ENCODE assay signal across 31 cellular contexts in the genomic region with DNA sequence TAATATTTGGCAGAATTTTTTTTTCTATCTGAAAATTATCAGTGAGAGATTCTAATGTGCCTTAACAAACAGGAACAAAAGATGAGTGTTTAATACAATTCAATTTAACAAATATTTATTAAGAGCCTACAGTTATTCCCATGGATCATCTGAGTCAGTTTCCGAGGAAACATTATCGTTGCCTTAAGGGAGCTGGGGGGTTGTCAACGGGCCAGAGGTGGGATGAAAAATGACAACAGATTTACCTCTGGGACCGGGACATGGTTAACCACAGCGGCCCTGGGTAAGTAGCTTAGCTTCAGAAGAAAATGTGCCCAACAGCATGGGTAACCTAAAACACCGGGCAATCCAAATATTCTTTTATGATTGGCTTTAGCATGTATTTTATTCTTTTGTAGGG.
DNase-seq lines count a peak whose midpoint lies in the region; ATAC-seq and TF ChIP-seq lines count a peak whose summit lies in the region.
"Had no signal": no experiment of that assay in that cellular context is flagged by ENCODE, and none has a peak within 500 bp of the region (broad histone marks: within the 10 kb centered on the region; RNA-seq: fewer than 3 reads in every experiment).

No MANE protein-coding gene starts in this region.

- DNase-seq in DMS 273 (lab: John Stamatoyannopoulos, UW; ENCODE audit: unreplicated experiment) (peak; percentile 8), DMS 273 treated with DMSO at 0.1 percent for 48 hours (lab: John Stamatoyannopoulos, UW) (no peak), HL-60 (ENCODE audit: low read depth in 1 of 2, low spot score in 1 of 2) (no peak), T-cell (no peak), NCI-H446 treated with DMSO at 0.1 percent for 48 hours (lab: John Stamatoyannopoulos, UW) (no peak), GM03348 (ENCODE audit: low spot score) (no peak)
- DNase-seq in stimulated activated effector memory CD8-positive, alpha-beta T cell treated with anti-CD3 and anti-CD28 coated beads, Interleukin-12 subunit alpha, Interleukin-12 subunit beta, amount 100 ng/mL, for 72 hours (ENCODE audit: low spot score in 2 of 2), result no peak
- DNase-seq in naive thymus-derived CD4-positive, alpha-beta T cell, result no peak
- DNase-seq: activated CD4-positive, alpha-beta T cell treated with anti-CD3 and anti-CD28 coated beads, Interleukin-2, amount 50 U/mL, for 1 hour; activated naive CD8-positive, alpha-beta T cell treated with anti-CD3 and anti-CD28 coated beads, Interleukin-2, amount 10 ng/mL, durations not matched to agents 7 days and 5 days; CD4-positive, alpha-beta memory T cell; foreskin melanocyte; mucosa of descending colon; NCI-H1048; NCI-H1694; NCI-H510A; pancreas; PC-9; Right ventricle myocardium superior; stimulated activated CD4-positive, alpha-beta T cell treated with anti-CD3 and anti-CD28 coated beads, Interleukin-2, amount 100 ng/mL, for 24 hours; T-helper 9 cell; upper lobe of right lung had no signal

- H3K27ac ChIP-seq in HL-60 (replicated peaks), result peak overlapping the region; percentile 14; the same call in 1 of the 2 replicates
- H3K27ac ChIP-seq in naive thymus-derived CD4-positive, alpha-beta T cell (ENCODE audit: low read depth, low read length), result no peak overlapping the region
- H3K27ac ChIP-seq: 22Rv1, esophagus muscularis mucosa, pancreas, PC-9, upper lobe of right lung, VCaP had no signal

- no peak for TF ChIP-seq CTCF in HL-60 (IDR thresholded peaks at IDR 0.05; ENCODE audit: insufficient read depth, low read length)

- H3K36me3 ChIP-seq in naive thymus-derived CD4-positive, alpha-beta T cell (ENCODE audit: control insufficient read depth in 2 of 3, insufficient read depth in 3 of 3, low read length in 3 of 3), result no peaks in the 10 kb centered on the region
- H3K36me3 ChIP-seq: esophagus muscularis mucosa, HAP-1, pancreas, upper lobe of right lung had no signal

- intact Hi-C loops in naive thymus-derived CD4-positive, alpha-beta T cell (cut with micrococcal nuclease), result no loop called here

- ATAC-seq in T-cell (replicated peaks in 1 of 4), result no peak
- ATAC-seq in stimulated activated effector memory CD8-positive, alpha-beta T cell treated with anti-CD3 and anti-CD28 coated beads, Interleukin-12 subunit alpha, Interleukin-12 subunit beta, amount 100 ng/mL, for 72 hours, result no peak
- ATAC-seq in naive thymus-derived CD4-positive, alpha-beta T cell, result no peak
- ATAC-seq: mucosa of descending colon, pancreas, upper lobe of right lung had no signal

- no peaks in the 10 kb centered on the region for H3K36me3 Mint-ChIP-seq in T-cell
- no peaks in the 10 kb centered on the region for H3K36me3 Mint-ChIP-seq in stimulated activated effector memory CD8-positive, alpha-beta T cell treated with anti-CD3 and anti-CD28 coated beads, Interleukin-12 subunit alpha, Interleukin-12 subunit beta, amount 100 ng/mL, for 72 hours
- peaks cover 0 to 2% (median 0%) of the 10 kb centered on the region in 5 donors for H3K36me3 Mint-ChIP-seq in naive thymus-derived CD4-positive, alpha-beta T cell
- H3K36me3 Mint-ChIP-seq: activated naive CD8-positive, alpha-beta T cell treated with anti-CD3 and anti-CD28 coated beads, Interleukin-2, amount 10 ng/mL, durations not matched to agents 7 days and 5 days; CD4-positive, alpha-beta memory T cell had no signal

- H3K4me3 ChIP-seq in HL-60 (replicated peaks; ENCODE audit: insufficient read depth, low read length), result no peak overlapping the region
- H3K4me3 ChIP-seq in naive thymus-derived CD4-positive, alpha-beta T cell (ENCODE audit: low read length), result no peak overlapping the region
- H3K4me3 ChIP-seq: esophagus muscularis mucosa, HAP-1, lung, mucosa of descending colon, pancreas, PC-9, smooth muscle cell, upper lobe of right lung had no signal

- no peaks in the 10 kb centered on the region for H3K9me3 Mint-ChIP-seq in T-cell
- no peaks in the 10 kb centered on the region for H3K9me3 Mint-ChIP-seq in stimulated activated effector memory CD8-positive, alpha-beta T cell treated with anti-CD3 and anti-CD28 coated beads, Interleukin-12 subunit alpha, Interleukin-12 subunit beta, amount 100 ng/mL, for 72 hours
- no peaks in the 10 kb centered on the region for H3K9me3 Mint-ChIP-seq in naive thymus-derived CD4-positive, alpha-beta T cell
- H3K9me3 Mint-ChIP-seq: activated naive CD8-positive, alpha-beta T cell treated with anti-CD3 and anti-CD28 coated beads, Interleukin-2, amount 10 ng/mL, durations not matched to agents 7 days and 5 days; CD4-positive, alpha-beta memory T cell; central memory CD8-positive, alpha-beta T cell; dendritic cell treated with granulocyte-macrophage colony-stimulating factor and Interleukin-4, amounts not matched to agents 40 ng/mL and 50 ng/mL, for 4 days; neural crest cell had no signal

- H3K4me1 ChIP-seq in naive thymus-derived CD4-positive, alpha-beta T cell (ENCODE audit: control insufficient read depth in 2 of 2, insufficient read depth in 2 of 2, low read length in 2 of 2), result no peaks in the 10 kb centered on the region
- H3K4me1 ChIP-seq: pancreas, upper lobe of right lung had no signal

- peak overlapping the region in 2 of 3 donors; percentile 34 to 37 for H3K4me3 Mint-ChIP-seq in T-cell
- H3K4me3 Mint-ChIP-seq in stimulated activated effector memory CD8-positive, alpha-beta T cell treated with anti-CD3 and anti-CD28 coated beads, Interleukin-12 subunit alpha, Interleukin-12 subunit beta, amount 100 ng/mL, for 72 hours, result peak overlapping the region; percentile 19
- peak overlapping the region in 1 of 10 donors; percentile 74 for H3K4me3 Mint-ChIP-seq in naive thymus-derived CD4-positive, alpha-beta T cell
- H3K4me3 Mint-ChIP-seq: activated naive CD8-positive, alpha-beta T cell treated with anti-CD3 and anti-CD28 coated beads, Interleukin-2, amount 10 ng/mL, durations not matched to agents 7 days and 5 days; central memory CD8-positive, alpha-beta T cell; dendritic cell treated with granulocyte-macrophage colony-stimulating factor and Interleukin-4, amounts not matched to agents 40 ng/mL and 50 ng/mL, for 4 days; neural crest cell had no signal

- peak overlapping the region in 1 of 2 donors; percentile 61 for H3K27ac Mint-ChIP-seq in T-cell
- peak overlapping the region; percentile 17 for H3K27ac Mint-ChIP-seq in stimulated activated effector memory CD8-positive, alpha-beta T cell treated with anti-CD3 and anti-CD28 coated beads, Interleukin-12 subunit alpha, Interleukin-12 subunit beta, amount 100 ng/mL, for 72 hours
- peak overlapping the region in 1 of 9 donors; percentile 40 for H3K27ac Mint-ChIP-seq in naive thymus-derived CD4-positive, alpha-beta T cell
- H3K27ac Mint-ChIP-seq: activated naive CD8-positive, alpha-beta T cell treated with anti-CD3 and anti-CD28 coated beads, Interleukin-2, amount 10 ng/mL, durations not matched to agents 7 days and 5 days; CD4-positive, alpha-beta memory T cell; dendritic cell treated with granulocyte-macrophage colony-stimulating factor and Interleukin-4, amounts not matched to agents 40 ng/mL and 50 ng/mL, for 4 days had no signal

- CTCF ChIA-PET in T-cell (lab: Charles Lee), result no interaction called here
- CTCF ChIA-PET in naive thymus-derived CD4-positive, alpha-beta T cell (lab: Charles Lee), result no interaction called here

- peaks cover 0 to 35% (median 0%) of the 10 kb centered on the region in 3 donors for H3K4me1 Mint-ChIP-seq in T-cell
- peaks cover 7% of the 10 kb centered on the region for H3K4me1 Mint-ChIP-seq in stimulated activated effector memory CD8-positive, alpha-beta T cell treated with anti-CD3 and anti-CD28 coated beads, Interleukin-12 subunit alpha, Interleukin-12 subunit beta, amount 100 ng/mL, for 72 hours
- H3K4me1 Mint-ChIP-seq in naive thymus-derived CD4-positive, alpha-beta T cell, result peaks cover 0 to 32% (median 0%) of the 10 kb centered on the region in 7 donors
- H3K4me1 Mint-ChIP-seq: activated naive CD8-positive, alpha-beta T cell treated with anti-CD3 and anti-CD28 coated beads, Interleukin-2, amount 10 ng/mL, durations not matched to agents 7 days and 5 days; CD4-positive, alpha-beta memory T cell; central memory CD8-positive, alpha-beta T cell had no signal

- no peaks in the 10 kb centered on the region for H3K27me3 Mint-ChIP-seq in T-cell
- no peaks in the 10 kb centered on the region for H3K27me3 Mint-ChIP-seq in naive thymus-derived CD4-positive, alpha-beta T cell
- H3K27me3 Mint-ChIP-seq: activated naive CD8-positive, alpha-beta T cell treated with anti-CD3 and anti-CD28 coated beads, Interleukin-2, amount 10 ng/mL, durations not matched to agents 7 days and 5 days; CD4-positive, alpha-beta memory T cell; central memory CD8-positive, alpha-beta T cell had no signal

- no peaks in the 10 kb centered on the region for H3K27me3 ChIP-seq in HL-60 (ENCODE audit: insufficient read depth, poor library complexity, severe bottlenecking)
- no peaks in the 10 kb centered on the region for H3K27me3 ChIP-seq in naive thymus-derived CD4-positive, alpha-beta T cell (ENCODE audit: control insufficient read depth in 2 of 2, insufficient read depth in 2 of 2, low read length in 2 of 2)
- H3K27me3 ChIP-seq: pancreas, upper lobe of right lung had no signal

- POLR2A ChIA-PET in T-cell (lab: Charles Lee), result interaction anchor here in 1 of 2 donors (0.5 kb wide), 1 partner anchor 428 kb away, joined by 4 read pairs; no protein-coding TSS in a partner anchor
- POLR2A ChIA-PET in naive thymus-derived CD4-positive, alpha-beta T cell (lab: Charles Lee), result no interaction called here

- H3K9me3 ChIP-seq in naive thymus-derived CD4-positive, alpha-beta T cell (ENCODE audit: control insufficient read depth in 2 of 3, low read length in 3 of 3), result no peaks in the 10 kb centered on the region
- H3K9me3 ChIP-seq: esophagus muscularis mucosa, HAP-1, mucosa of descending colon, pancreas, upper lobe of right lung had no signal
